Comparison of ENCODE assay signal across 36 cellular contexts in genomic region chr6:64727075-64727474, GRCh38.
A peak's percentile ranks its signal among the peaks of the same experiment; 100 is the strongest.
DNase-seq lines count a peak whose midpoint lies in the region; ATAC-seq, FAIRE-seq and TF ChIP-seq lines count a peak whose summit lies in the region.
"Had no signal": no experiment of that assay in that cellular context is flagged by ENCODE, and none has a peak within 500 bp of the region (broad histone marks: within the 10 kb centered on the region; RNA-seq: fewer than 3 reads in every experiment).

No MANE protein-coding gene starts in this region.

- no peaks in the 10 kb centered on the region for H3K27me3 Mint-ChIP-seq in activated CD4-positive, alpha-beta T cell treated with anti-CD3 and anti-CD28 coated beads, Interleukin-2, amount 10 ng/mL, durations not matched to agents 7 days and 5 days
- H3K27me3 Mint-ChIP-seq in activated naive CD8-positive, alpha-beta T cell treated with anti-CD3 and anti-CD28 coated beads for 36 hours = no peaks in the 10 kb centered on the region
- H3K27me3 Mint-ChIP-seq: B cell; CD4-positive, alpha-beta memory T cell; CD4-positive, alpha-beta T cell; CD4-positive, CD25-positive, alpha-beta regulatory T cell; CD8-positive, alpha-beta memory T cell had no signal

- TF ChIP-seq CTCF in HepG2 (CRISPR knock-in tag; IDR thresholded peaks at IDR 0.05) (no peak), right lobe of liver (IDR thresholded peaks at IDR 0.05) (no peak), IMR-90 (conservative IDR thresholded peaks at IDR 0.05; ENCODE audit: low read depth, low read length) (no peak), LNCaP clone FGC (IDR thresholded peaks at IDR 0.05; ENCODE audit: control insufficient read depth, extremely low read depth, insufficient read depth) (no peak), H1 (IDR thresholded peaks at IDR 0.05; ENCODE audit: control extremely low read depth in 1 of 3, insufficient read depth in 1 of 3, low read depth in 1 of 3, low read length in 3 of 3) (no peak)

- H3K4me3 Mint-ChIP-seq in activated CD4-positive, alpha-beta T cell treated with anti-CD3 and anti-CD28 coated beads, Interleukin-2, amount 10 ng/mL, durations not matched to agents 7 days and 5 days = no peak overlapping the region
- no peak overlapping the region for H3K4me3 Mint-ChIP-seq in activated naive CD8-positive, alpha-beta T cell treated with anti-CD3 and anti-CD28 coated beads for 36 hours
- H3K4me3 Mint-ChIP-seq: B cell; CD14-positive monocyte; CD4-positive, alpha-beta memory T cell; CD4-positive, alpha-beta T cell; CD4-positive, CD25-positive, alpha-beta regulatory T cell; CD8-positive, alpha-beta memory T cell; CD8-positive, alpha-beta T cell had no signal

- H2AK5ac ChIP-seq in IMR-90 (ENCODE audit: low read depth, low read length) = no peak overlapping the region
- no peak overlapping the region for H2AK5ac ChIP-seq in H1 (ENCODE audit: low read depth, low read length)

- DNase-seq in HepG2 (ENCODE audit: low spot score) = no peak
- DNase-seq in right lobe of liver = no peak
- DNase-seq in IMR-90 = no peak
- peak; percentile 19 for DNase-seq in LNCaP clone FGC (ENCODE audit: low read depth)
- no peak for DNase-seq in H1 (ENCODE audit: low read depth in 1 of 2, low spot score in 2 of 2)
- DNase-seq in activated CD4-positive, alpha-beta T cell treated with anti-CD3 and anti-CD28 coated beads, Interleukin-2, amount 10 ng/mL, durations not matched to agents 7 days and 5 days = no peak
- DNase-seq in activated naive CD8-positive, alpha-beta T cell treated with anti-CD3 and anti-CD28 coated beads for 36 hours = no peak
- no peak for DNase-seq in EL
- DNase-seq: 8988T; ACHN; AML-193; BE2C; C1 segment of cervical spinal cord; Caco-2; Calu3; CD4-positive, alpha-beta memory T cell; CD4-positive, alpha-beta T cell; CD4-positive, CD25-positive, alpha-beta regulatory T cell; CD8-positive, alpha-beta memory T cell; CD8-positive, alpha-beta T cell; COR-L47; DMS 273 treated with DMSO at 0.1 percent for 48 hours; DMS153; DMS53; DMS79; DMS79 treated with DMSO at 0.1 percent for 48 hours; DND-41 had no signal

- FAIRE-seq in HepG2 (lab: Jason Lieb, UNC) (no peak), H1 (lab: Jason Lieb, UNC) (no peak)
- FAIRE-seq: A204.1, A549, D721Med had no signal

- in situ Hi-C loops in HepG2 (cut with HindIII; ENCODE audit: extremely low pct_ligation_motif_present, low pct_unique_long_range_greater_than_20kb) = no loop called here
- in situ Hi-C loops in IMR-90 (cut with MboI; ENCODE audit: low sequenced_read_pairs) = no loop called here

- H3K27ac ChIP-seq in HepG2 (ENCODE audit: extremely low read length, insufficient read depth, low read length) (no peak overlapping the region), right lobe of liver (no peak overlapping the region), IMR-90 (ENCODE audit: insufficient read depth, low read length) (no peak overlapping the region), H1 (ENCODE audit: low read depth, low read length) (no peak overlapping the region)
- H3K27ac ChIP-seq: 22Rv1; A549; BLaER1; BLaER1 treated with 17β-estradiol and CSF1 and Interleukin-3, amounts not matched to agents 10 nM and 100 nM; C4-2B had no signal

- H3K36me3 Mint-ChIP-seq in activated CD4-positive, alpha-beta T cell treated with anti-CD3 and anti-CD28 coated beads, Interleukin-2, amount 10 ng/mL, durations not matched to agents 7 days and 5 days (ENCODE audit: low read depth) = no peaks in the 10 kb centered on the region
- H3K36me3 Mint-ChIP-seq in activated naive CD8-positive, alpha-beta T cell treated with anti-CD3 and anti-CD28 coated beads for 36 hours = no peaks in the 10 kb centered on the region
- H3K36me3 Mint-ChIP-seq: CD14-positive monocyte; CD4-positive, alpha-beta memory T cell; CD4-positive, CD25-positive, alpha-beta regulatory T cell; CD8-positive, alpha-beta memory T cell; CD8-positive, alpha-beta T cell had no signal

- dilution Hi-C loops in IMR-90 (cut with HindIII; ENCODE audit: low sequenced_read_pairs, unreplicated experiment) = no loop called here

- intact Hi-C loops in HepG2 (cut with micrococcal nuclease; ENCODE audit: unreplicated experiment) (no loop called here), right lobe of liver (cut with DNase I) (no loop called here), IMR-90 (cut with micrococcal nuclease) (no loop called here)

- H3K18ac ChIP-seq in IMR-90 (ENCODE audit: low read depth, low read length) (no peak overlapping the region), H1 (ENCODE audit: extremely low read depth, low read length) (no peak overlapping the region)

- H3K4me1 ChIP-seq in HepG2 (ENCODE audit: insufficient read depth, low read length) = no peaks in the 10 kb centered on the region
- no peaks in the 10 kb centered on the region for H3K4me1 ChIP-seq in right lobe of liver
- H3K4me1 ChIP-seq in IMR-90 (ENCODE audit: control insufficient read depth, insufficient read depth, low read length) = no peaks in the 10 kb centered on the region
- no peaks in the 10 kb centered on the region for H3K4me1 ChIP-seq in H1 (replicated peaks in 1 of 4; ENCODE audit: control insufficient read depth in 3 of 4, insufficient read depth in 4 of 4, low read length in 3 of 4)
- H3K4me1 ChIP-seq: A549; BE2C; BLaER1; BLaER1 treated with 17β-estradiol and CSF1 and Interleukin-3, amounts not matched to agents 10 nM and 100 nM; Caco-2 had no signal

- TF ChIP-seq POLR2A in HepG2 (IDR thresholded peaks at IDR 0.05; ENCODE audit: insufficient read depth in 1 of 2, low read depth in 2 of 2, low read length in 2 of 2) (no peak), right lobe of liver (IDR thresholded peaks at IDR 0.05) (no peak), IMR-90 (IDR thresholded peaks at IDR 0.05; ENCODE audit: low read depth, low read length) (no peak), H1 (IDR thresholded peaks at IDR 0.05; ENCODE audit: control extremely low read depth in 1 of 2, low read depth in 2 of 2, low read length in 2 of 2) (no peak)

- H2BK5ac ChIP-seq in IMR-90 (ENCODE audit: low read depth, low read length, poor library complexity, severe bottlenecking) = no peak overlapping the region
- no peak overlapping the region for H2BK5ac ChIP-seq in H1 (ENCODE audit: low read depth, low read length)

- no peaks in the 10 kb centered on the region for H3K27me3 ChIP-seq in HepG2 (ENCODE audit: control insufficient read depth in 1 of 2, insufficient read depth in 2 of 2, low read length in 2 of 2)
- no peaks in the 10 kb centered on the region for H3K27me3 ChIP-seq in right lobe of liver
- H3K27me3 ChIP-seq in IMR-90 (ENCODE audit: control insufficient read depth, insufficient read depth, low read length) = no peaks in the 10 kb centered on the region
- no peaks in the 10 kb centered on the region for H3K27me3 ChIP-seq in H1 (replicated peaks in 1 of 4; ENCODE audit: control insufficient read depth in 3 of 4, extremely low read depth in 1 of 4, insufficient read depth in 3 of 4, low read length in 3 of 4)
- H3K27me3 ChIP-seq: BE2C; BLaER1; BLaER1 treated with 17β-estradiol and CSF1 and Interleukin-3, amounts not matched to agents 10 nM and 100 nM had no signal

- H3K4ac ChIP-seq in IMR-90 (ENCODE audit: low read depth, low read length) = no peak overlapping the region
- no peak overlapping the region for H3K4ac ChIP-seq in H1 (replicated peaks; ENCODE audit: insufficient read length, low read depth, low read length)

- no peaks in the 10 kb centered on the region for H3K9me1 ChIP-seq in IMR-90 (ENCODE audit: insufficient read depth, low read length)

- no peak overlapping the region for H2AK9ac ChIP-seq in IMR-90 (replicated peaks; ENCODE audit: low read depth, low read length, poor library complexity)

- no peak overlapping the region for H3K4me3 ChIP-seq in HepG2 (replicated peaks in 1 of 3; ENCODE audit: insufficient read depth in 1 of 3, low read depth in 2 of 3, low read length in 3 of 3)
- no peak overlapping the region for H3K4me3 ChIP-seq in right lobe of liver
- no peak overlapping the region for H3K4me3 ChIP-seq in IMR-90 (ENCODE audit: insufficient read depth, low read depth, low read length)
- no peak overlapping the region for H3K4me3 ChIP-seq in LNCaP clone FGC (ENCODE audit: low read depth, low read length)
- no peak overlapping the region for H3K4me3 ChIP-seq in H1 (ENCODE audit: extremely low read depth in 1 of 4, insufficient read depth in 2 of 4, low read depth in 3 of 4, low read length in 4 of 4)
- H3K4me3 ChIP-seq: A549; BLaER1; BLaER1 treated with 17β-estradiol and CSF1 and Interleukin-3, amounts not matched to agents 10 nM and 100 nM had no signal

- no peaks in the 10 kb centered on the region for H3K79me2 ChIP-seq in HepG2 (ENCODE audit: insufficient read depth, low read length)
- no peaks in the 10 kb centered on the region for H3K79me2 ChIP-seq in H1 (ENCODE audit: control insufficient read depth in 1 of 2, insufficient read depth in 2 of 2, low read length in 2 of 2)

- H4K91ac ChIP-seq in IMR-90 (ENCODE audit: insufficient read depth, low read depth, low read length) (no peak overlapping the region), H1 (replicated peaks; ENCODE audit: insufficient read length, low read length) (no peak overlapping the region)

- no peaks in the 10 kb centered on the region for H3K79me1 ChIP-seq in IMR-90 (ENCODE audit: low read depth in 1 of 2, low read length in 2 of 2)
- no peaks in the 10 kb centered on the region for H3K79me1 ChIP-seq in H1 (ENCODE audit: low read depth, low read length)

- H3K9ac ChIP-seq in HepG2 (ENCODE audit: insufficient read depth, low read depth, low read length) = no peak overlapping the region
- H3K9ac ChIP-seq in IMR-90 (ENCODE audit: low read depth, low read length) = no peak overlapping the region
- H3K9ac ChIP-seq in H1 (replicated peaks in 1 of 4; ENCODE audit: extremely low read depth in 1 of 4, low read depth in 3 of 4, low read length in 3 of 4) = no peak overlapping the region
- H3K9ac ChIP-seq: BLaER1; BLaER1 treated with 17β-estradiol and CSF1 and Interleukin-3, amounts not matched to agents 10 nM and 100 nM had no signal

- H3K23ac ChIP-seq in IMR-90 (ENCODE audit: low read depth, low read length) (no peak overlapping the region), H1 (ENCODE audit: insufficient read length) (no peak overlapping the region)

- H4K20me1 ChIP-seq in HepG2 (ENCODE audit: insufficient read depth, low read length) = no peaks in the 10 kb centered on the region
- H4K20me1 ChIP-seq in IMR-90 (ENCODE audit: insufficient read depth, low read length) = no peaks in the 10 kb centered on the region
- H4K20me1 ChIP-seq in H1 (replicated peaks in 1 of 2; ENCODE audit: control insufficient read depth in 1 of 2, insufficient read depth in 2 of 2, low read length in 2 of 2) = no peaks in the 10 kb centered on the region
- H4K20me1 ChIP-seq: BLaER1; BLaER1 treated with 17β-estradiol and CSF1 and Interleukin-3, amounts not matched to agents 10 nM and 100 nM had no signal

- H2BK120ac ChIP-seq in IMR-90 (ENCODE audit: low read depth, low read length) (no peak overlapping the region), H1 (replicated peaks; ENCODE audit: low read depth, low read length) (no peak overlapping the region)

- CTCF ChIA-PET in HepG2 (lab: Yijun Ruan, JAX; ENCODE audit: low intra/inter-chr PET ratio, low total read pairs) (no interaction called here), IMR-90 (lab: Yijun Ruan, JAX) (no interaction called here), H1 (lab: Charles Lee; ENCODE audit: partially characterized antibody) (no interaction called here)
- CTCF ChIA-PET in activated CD4-positive, alpha-beta T cell treated with anti-CD3 and anti-CD28 coated beads, Interleukin-2, amount 10 ng/mL, durations not matched to agents 7 days and 5 days (lab: Charles Lee) = no interaction called here

- H2BK15ac ChIP-seq in IMR-90 (ENCODE audit: low read depth, low read length) = no peak overlapping the region
- no peak overlapping the region for H2BK15ac ChIP-seq in H1 (ENCODE audit: low read length)

- H3K14ac ChIP-seq in IMR-90 (replicated peaks; ENCODE audit: low read depth, low read length) (no peak overlapping the region), H1 (ENCODE audit: insufficient read length) (no peak overlapping the region)

- H3K56ac ChIP-seq in IMR-90 (ENCODE audit: extremely low read depth, insufficient read depth, low read length) (no peak overlapping the region), H1 (replicated peaks; ENCODE audit: insufficient read length, low read depth, low read length) (no peak overlapping the region)

- WGBS in HepG2 (ENCODE audit: low lambda C conversion rate) = 37% methylated on average over 5 of the region's 5 CpGs
- 72% methylated on average over 5 of the region's 5 CpGs for WGBS in right lobe of liver (ENCODE audit: insufficient coverage, low coverage, low lambda C conversion rate, missing lambda C conversion rate)
- no CpG with 5 or more reads among the region's 5 CpGs for WGBS in IMR-90 (ENCODE audit: extremely low coverage in 2 of 2, insufficient read length in 1 of 2), 2 experiments
- 96% methylated on average over 5 of the region's 5 CpGs; no CpG with 5 or more reads in 1 of the 2 experiments for WGBS in H1 (ENCODE audit: extremely low coverage in 1 of 2, insufficient coverage in 1 of 2, insufficient read length in 1 of 2, insufficient replicate concordance in 2 of 2, low coverage in 1 of 2, low lambda C conversion rate in 2 of 2, missing lambda C conversion rate in 1 of 2), 2 experiments

- POLR2A ChIA-PET in HepG2 (lab: Yijun Ruan, JAX) = no interaction called here
- POLR2A ChIA-PET in IMR-90 (lab: Charles Lee; ENCODE audit: unreplicated experiment) = no interaction called here
- POLR2A ChIA-PET in H1 (lab: Charles Lee; ENCODE audit: partially characterized antibody) = no interaction called here
- POLR2A ChIA-PET in activated CD4-positive, alpha-beta T cell treated with anti-CD3 and anti-CD28 coated beads, Interleukin-2, amount 10 ng/mL, durations not matched to agents 7 days and 5 days (lab: Charles Lee) = no interaction called here

- TF ChIP-seq RAD21 in HepG2 (CRISPR knock-in tag; IDR thresholded peaks at IDR 0.05) = no peak
- TF ChIP-seq RAD21 in IMR-90 (IDR thresholded peaks at IDR 0.05; ENCODE audit: low read length) = no peak
- no peak for TF ChIP-seq RAD21 in H1 (IDR thresholded peaks at IDR 0.05 in 1 of 2, conservative IDR thresholded peaks at IDR 0.05 in 1 of 2; ENCODE audit: low read depth in 2 of 2, low read length in 2 of 2)

- H3K4me2 ChIP-seq in HepG2 (ENCODE audit: low read depth, low read length) (no peak overlapping the region), IMR-90 (ENCODE audit: low read depth, low read length) (no peak overlapping the region), H1 (ENCODE audit: insufficient read depth in 1 of 2, low read depth in 2 of 2, low read length in 2 of 2) (no peak overlapping the region)
- H3K4me2 ChIP-seq: A549; BLaER1; BLaER1 treated with 17β-estradiol and CSF1 and Interleukin-3, amounts not matched to agents 10 nM and 100 nM had no signal

- no TSS peak for BruUV-seq in HepG2 (replicated peaks; lab: Mats Ljungman, UMichigan)
- BruUV-seq in IMR-90 (replicated peaks; lab: Mats Ljungman, UMichigan) = no TSS peak

- no peak for TF ChIP-seq EP300 in HepG2 (IDR thresholded peaks at IDR 0.05; ENCODE audit: low read depth in 2 of 2, low read length in 2 of 2)
- TF ChIP-seq EP300 in HepG2 (CRISPR knock-in tag; IDR thresholded peaks at IDR 0.05; ENCODE audit: borderline replicate concordance) = no peak
- no peak for TF ChIP-seq EP300 in H1 (IDR thresholded peaks at IDR 0.05; ENCODE audit: borderline replicate concordance in 1 of 2, low read depth in 2 of 2, low read length in 2 of 2)

- H3K36me3 ChIP-seq in HepG2 (replicated peaks in 1 of 2; ENCODE audit: control insufficient read depth in 1 of 2, insufficient read depth in 2 of 2, low read length in 2 of 2) (no peaks in the 10 kb centered on the region), right lobe of liver (no peaks in the 10 kb centered on the region), IMR-90 (ENCODE audit: control insufficient read depth, insufficient read depth, low read length) (no peaks in the 10 kb centered on the region), H1 (ENCODE audit: control insufficient read depth in 2 of 4, insufficient read depth in 4 of 4, low read length in 3 of 4) (no peaks in the 10 kb centered on the region)
- H3K36me3 ChIP-seq: BE2C; BLaER1; BLaER1 treated with 17β-estradiol and CSF1 and Interleukin-3, amounts not matched to agents 10 nM and 100 nM had no signal

- no peak for ATAC-seq in HepG2
- ATAC-seq in right lobe of liver = no peak
- no peak for ATAC-seq in IMR-90 (ENCODE audit: low read depth)
- ATAC-seq: A549; CD8-positive, alpha-beta T cell had no signal

- no peaks in the 10 kb centered on the region for H3K9me3 ChIP-seq in HepG2 (ENCODE audit: low read length)
- H3K9me3 ChIP-seq in right lobe of liver = no peaks in the 10 kb centered on the region
- H3K9me3 ChIP-seq in IMR-90 (ENCODE audit: control insufficient read depth, insufficient read depth, low read length) = no peaks in the 10 kb centered on the region
- no peaks in the 10 kb centered on the region for H3K9me3 ChIP-seq in H1 (ENCODE audit: insufficient read depth in 2 of 2, low read depth in 1 of 2, low read length in 1 of 2)
- H3K9me3 ChIP-seq: A549; BE2C; BLaER1; BLaER1 treated with 17β-estradiol and CSF1 and Interleukin-3, amounts not matched to agents 10 nM and 100 nM; Caco-2 had no signal

- H4K8ac ChIP-seq in IMR-90 (ENCODE audit: low read depth in 2 of 2, low read length in 2 of 2) (no peak overlapping the region), H1 (ENCODE audit: extremely low read depth, insufficient read depth, low read length) (no peak overlapping the region)

- H2BK12ac ChIP-seq in H1 (ENCODE audit: low read depth, low read length) = no peak overlapping the region

- H3K27ac Mint-ChIP-seq in activated CD4-positive, alpha-beta T cell treated with anti-CD3 and anti-CD28 coated beads, Interleukin-2, amount 10 ng/mL, durations not matched to agents 7 days and 5 days = no peak overlapping the region
- no peak overlapping the region for H3K27ac Mint-ChIP-seq in activated naive CD8-positive, alpha-beta T cell treated with anti-CD3 and anti-CD28 coated beads for 36 hours
- H3K27ac Mint-ChIP-seq: B cell; CD14-positive monocyte; CD4-positive, alpha-beta memory T cell; CD4-positive, alpha-beta T cell; CD4-positive, CD25-positive, alpha-beta regulatory T cell; CD8-positive, alpha-beta memory T cell; CD8-positive, alpha-beta T cell had no signal

- H2BK20ac ChIP-seq in IMR-90 (ENCODE audit: low read depth, low read length) (no peak overlapping the region), H1 (ENCODE audit: low read length) (no peak overlapping the region)

- H4K5ac ChIP-seq in IMR-90 (ENCODE audit: low read depth, low read length) = no peak overlapping the region
- H4K5ac ChIP-seq in H1 (ENCODE audit: insufficient read length, low read depth, low read length) = no peak overlapping the region

- H2AFZ ChIP-seq in HepG2 (ENCODE audit: low read length) (no peak overlapping the region), IMR-90 (replicated peaks; ENCODE audit: low read length, poor library complexity) (no peak overlapping the region), H1 (ENCODE audit: low read length) (no peak overlapping the region)

- no peaks in the 10 kb centered on the region for H3K23me2 ChIP-seq in H1 (ENCODE audit: low read depth, low read length)

- peaks cover 9% of the 10 kb centered on the region for H3K9me3 Mint-ChIP-seq in activated CD4-positive, alpha-beta T cell treated with anti-CD3 and anti-CD28 coated beads, Interleukin-2, amount 10 ng/mL, durations not matched to agents 7 days and 5 days
- H3K9me3 Mint-ChIP-seq in activated naive CD8-positive, alpha-beta T cell treated with anti-CD3 and anti-CD28 coated beads for 36 hours = peaks cover 6% of the 10 kb centered on the region

- H3K4me1 Mint-ChIP-seq in activated CD4-positive, alpha-beta T cell treated with anti-CD3 and anti-CD28 coated beads, Interleukin-2, amount 10 ng/mL, durations not matched to agents 7 days and 5 days = no peaks in the 10 kb centered on the region
- no peaks in the 10 kb centered on the region for H3K4me1 Mint-ChIP-seq in activated naive CD8-positive, alpha-beta T cell treated with anti-CD3 and anti-CD28 coated beads for 36 hours
- H3K4me1 Mint-ChIP-seq: B cell; CD14-positive monocyte; CD4-positive, alpha-beta memory T cell; CD4-positive, CD25-positive, alpha-beta regulatory T cell; CD8-positive, alpha-beta memory T cell had no signal

Comparison
In these comparisons a context has a peak if more than half of its experiments do, and no peak if none do; other contexts are left out.
1. Of the 41 proteins assayed by ChIP-seq in both HepG2 and H1: peak only in HepG2: none; only in H1: none; in both: CEBPB; in neither: 40.